ENCODE assay signal across 8 cellular contexts in genomic region chr17:65236321-65236720, GRCh38.
"Had no signal": no experiment of that assay in that cellular context is flagged by ENCODE, and none has a peak within 500 bp of the region (broad histone marks: within the 10 kb centered on the region; RNA-seq: fewer than 3 reads in every experiment).

No MANE protein-coding gene starts in this region.

- DNase-seq: GDM1, GF-D8 had no signal

- ATAC-seq: GM12878 had no signal

- FAIRE-seq: G401.6, GM12878, GM12891, GM12892, GM18507, GM19239 had no signal

- H3K4me3 ChIP-seq: GM12878 had no signal
